Comparison of ENCODE assay signal across 8 cellular contexts in the genomic region with DNA sequence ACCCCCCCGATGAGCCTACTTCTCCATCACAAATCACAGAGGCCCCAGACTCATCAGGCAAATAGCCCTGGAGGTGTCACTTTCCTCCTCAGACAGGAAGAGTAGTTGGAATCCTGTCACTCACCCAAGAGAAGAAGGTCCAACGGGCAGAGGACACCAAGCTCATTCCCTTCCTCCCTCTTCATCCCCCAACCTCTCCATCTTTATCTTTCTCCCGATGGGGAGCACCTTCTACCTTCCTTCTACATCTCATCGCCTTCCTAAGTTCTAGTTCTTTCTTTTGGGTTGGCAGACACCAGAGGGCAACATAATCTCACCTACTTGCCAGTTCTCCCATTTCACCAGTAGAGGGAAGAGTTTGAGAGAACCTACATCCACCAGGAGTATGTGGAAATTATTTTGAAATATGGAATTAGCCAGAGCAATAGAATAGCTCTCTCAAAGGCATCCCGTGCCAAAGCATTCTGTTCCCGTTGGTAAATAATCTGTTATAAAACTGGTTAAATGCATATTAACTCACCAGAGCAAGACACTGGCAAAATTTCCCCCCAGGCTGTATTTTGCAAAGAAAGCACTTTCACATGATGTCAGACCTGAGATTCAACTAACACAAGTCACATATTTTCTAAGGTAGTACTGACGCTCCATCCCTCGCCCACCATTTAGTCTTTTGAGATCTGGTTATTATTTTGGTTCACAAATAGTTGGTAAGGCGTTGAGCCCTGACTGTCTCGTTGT. TPM values are rescaled to one million over a fixed set of nuclear protein-coding genes. Genes with fewer than 3 reads are reported as not detected.
DNase-seq lines count a peak whose midpoint lies in the region; ATAC-seq and TF ChIP-seq lines count a peak whose summit lies in the region.

No MANE protein-coding gene starts in this region.

- peak; percentile 87 to 90 for DNase-seq in AML-193 (lab: John Stamatoyannopoulos, UW)
- DNase-seq in NCI-H2107 (lab: John Stamatoyannopoulos, UW): peak; percentile 38
- no peak for DNase-seq in WTC11 (ENCODE audit: low spot score)
- DNase-seq in Right ventricle myocardium superior: no peak
- peak; percentile 33 for DNase-seq in retinal pigment epithelial cell (ENCODE audit: low read depth)

- POLR2A ChIA-PET in WTC11 (lab: Charles Lee): no interaction called here

- H3K4me3 Mint-ChIP-seq in WTC11: no peak overlapping the region

- H3K27me3 Mint-ChIP-seq in WTC11 (ENCODE audit: low read depth): no peaks in the 10 kb centered on the region; the same call in 1 of the 2 replicates

- H3K9me3 Mint-ChIP-seq in WTC11: no peaks in the 10 kb centered on the region

- H3K36me3 Mint-ChIP-seq in WTC11: no peaks in the 10 kb centered on the region

- peak; percentile 91 for ATAC-seq in HG02981 (IDR thresholded peaks at IDR 0.05; ENCODE audit: unreplicated experiment)
- ATAC-seq in WTC11: peak; percentile 88
- ATAC-seq in Right ventricle myocardium superior (ENCODE audit: poor library complexity): peak; percentile 82
- ATAC-seq in HG02840 (IDR thresholded peaks at IDR 0.05; ENCODE audit: low FRiP score, unreplicated experiment): no peak

- H3K4me3 ChIP-seq in retinal pigment epithelial cell (ENCODE audit: low read length): no peak overlapping the region

- CTCF ChIA-PET in WTC11 (lab: Charles Lee): interaction anchor here (0.7 to 4.9 kb wide), 10 partner anchors 8 to 150 kb away, joined by 3 to 27 read pairs (median 4); no protein-coding TSS in a partner anchor

- TF ChIP-seq CTCF in GM12873 (IDR thresholded peaks at IDR 0.05; ENCODE audit: insufficient read depth, low read depth, low read length, missing control alignments) (peak; percentile 88), WTC11 (IDR thresholded peaks at IDR 0.05) (peak; percentile 51), retinal pigment epithelial cell (conservative IDR thresholded peaks at IDR 0.05; ENCODE audit: low read depth, low read length) (peak; percentile 99)

- no peak overlapping the region for H3K27ac Mint-ChIP-seq in WTC11

- intact Hi-C loops in Right ventricle myocardium superior (cut with DNase I): loop anchor here (5.0 kb wide), 3 partner anchors 259 to 596 kb away; no protein-coding TSS in a partner anchor

- peaks cover 31% of the 10 kb centered on the region for H3K4me1 Mint-ChIP-seq in WTC11

TF ChIP-seq in WTC11, 78 proteins besides CTCF, POLR2A, EP300 and RAD21:
- TF ChIP-seq, protein P1, sequence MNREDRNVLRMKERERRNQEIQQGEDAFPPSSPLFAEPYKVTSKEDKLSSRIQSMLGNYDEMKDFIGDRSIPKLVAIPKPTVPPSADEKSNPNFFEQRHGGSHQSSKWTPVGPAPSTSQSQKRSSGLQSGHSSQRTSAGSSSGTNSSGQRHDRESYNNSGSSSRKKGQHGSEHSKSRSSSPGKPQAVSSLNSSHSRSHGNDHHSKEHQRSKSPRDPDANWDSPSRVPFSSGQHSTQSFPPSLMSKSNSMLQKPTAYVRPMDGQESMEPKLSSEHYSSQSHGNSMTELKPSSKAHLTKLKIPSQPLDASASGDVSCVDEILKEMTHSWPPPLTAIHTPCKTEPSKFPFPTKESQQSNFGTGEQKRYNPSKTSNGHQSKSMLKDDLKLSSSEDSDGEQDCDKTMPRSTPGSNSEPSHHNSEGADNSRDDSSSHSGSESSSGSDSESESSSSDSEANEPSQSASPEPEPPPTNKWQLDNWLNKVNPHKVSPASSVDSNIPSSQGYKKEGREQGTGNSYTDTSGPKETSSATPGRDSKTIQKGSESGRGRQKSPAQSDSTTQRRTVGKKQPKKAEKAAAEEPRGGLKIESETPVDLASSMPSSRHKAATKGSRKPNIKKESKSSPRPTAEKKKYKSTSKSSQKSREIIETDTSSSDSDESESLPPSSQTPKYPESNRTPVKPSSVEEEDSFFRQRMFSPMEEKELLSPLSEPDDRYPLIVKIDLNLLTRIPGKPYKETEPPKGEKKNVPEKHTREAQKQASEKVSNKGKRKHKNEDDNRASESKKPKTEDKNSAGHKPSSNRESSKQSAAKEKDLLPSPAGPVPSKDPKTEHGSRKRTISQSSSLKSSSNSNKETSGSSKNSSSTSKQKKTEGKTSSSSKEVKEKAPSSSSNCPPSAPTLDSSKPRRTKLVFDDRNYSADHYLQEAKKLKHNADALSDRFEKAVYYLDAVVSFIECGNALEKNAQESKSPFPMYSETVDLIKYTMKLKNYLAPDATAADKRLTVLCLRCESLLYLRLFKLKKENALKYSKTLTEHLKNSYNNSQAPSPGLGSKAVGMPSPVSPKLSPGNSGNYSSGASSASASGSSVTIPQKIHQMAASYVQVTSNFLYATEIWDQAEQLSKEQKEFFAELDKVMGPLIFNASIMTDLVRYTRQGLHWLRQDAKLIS (CRISPR knock-in tag; IDR thresholded peaks at IDR 0.05; ENCODE audit: borderline replicate concordance): peak; percentile 69; the same call in 1 of the 2 replicates
- 0 out of 2 replicates have a peak, but pooled peaks have one; percentile 26 for TF ChIP-seq ZBTB21 (CRISPR knock-in tag; IDR thresholded peaks at IDR 0.05; ENCODE audit: borderline replicate concordance)
- TF ChIP-seq PRRX2 (CRISPR knock-in tag; IDR thresholded peaks at IDR 0.05): no peak
- TF ChIP-seq AR (CRISPR knock-in tag; IDR thresholded peaks at IDR 0.05): no peak
- no peak for TF ChIP-seq ZNF671 (CRISPR knock-in tag; IDR thresholded peaks at IDR 0.05)
- TF ChIP-seq TEAD1 (CRISPR knock-in tag; IDR thresholded peaks at IDR 0.05): 0 out of 2 replicates have a peak, but pooled peaks have one; percentile 33
- TF ChIP-seq ETV6 (CRISPR knock-in tag; IDR thresholded peaks at IDR 0.05): 0 out of 2 replicates have a peak, but pooled peaks have one; percentile 49

RNA-seq across cellular contexts. Expression of gene ZIC5, which starts 55.0 kb away (rescaled TPM):
- total RNA-seq in WTC11 (2021): 46.4 to 51.6 TPM (median 51.1 TPM) in 3 replicates
- total RNA-seq in Right ventricle myocardium superior: not detected

Comparison
In these comparisons a context has a peak if more than half of its experiments do, and no peak if none do; other contexts are left out.
1. DNase-seq: peak in AML-193 (2 of 2), NCI-H2107 (single experiment) and retinal pigment epithelial cell (single experiment); none in WTC11 (single experiment) and Right ventricle myocardium superior (single experiment).
2. RNA of gene ZIC5, which starts 55.0 kb away (total RNA-seq): 46.4 to 51.6 TPM in WTC11; not detected in Right ventricle myocardium superior (single experiment); every median in the first group is over 10 times any median in the second.
3. Peak in every context shown above with its lines, with median percentiles within 50 percentile points of each other: CTCF ChIP-seq.